ENCODE assay signal across 23 cellular contexts in the genomic region with DNA sequence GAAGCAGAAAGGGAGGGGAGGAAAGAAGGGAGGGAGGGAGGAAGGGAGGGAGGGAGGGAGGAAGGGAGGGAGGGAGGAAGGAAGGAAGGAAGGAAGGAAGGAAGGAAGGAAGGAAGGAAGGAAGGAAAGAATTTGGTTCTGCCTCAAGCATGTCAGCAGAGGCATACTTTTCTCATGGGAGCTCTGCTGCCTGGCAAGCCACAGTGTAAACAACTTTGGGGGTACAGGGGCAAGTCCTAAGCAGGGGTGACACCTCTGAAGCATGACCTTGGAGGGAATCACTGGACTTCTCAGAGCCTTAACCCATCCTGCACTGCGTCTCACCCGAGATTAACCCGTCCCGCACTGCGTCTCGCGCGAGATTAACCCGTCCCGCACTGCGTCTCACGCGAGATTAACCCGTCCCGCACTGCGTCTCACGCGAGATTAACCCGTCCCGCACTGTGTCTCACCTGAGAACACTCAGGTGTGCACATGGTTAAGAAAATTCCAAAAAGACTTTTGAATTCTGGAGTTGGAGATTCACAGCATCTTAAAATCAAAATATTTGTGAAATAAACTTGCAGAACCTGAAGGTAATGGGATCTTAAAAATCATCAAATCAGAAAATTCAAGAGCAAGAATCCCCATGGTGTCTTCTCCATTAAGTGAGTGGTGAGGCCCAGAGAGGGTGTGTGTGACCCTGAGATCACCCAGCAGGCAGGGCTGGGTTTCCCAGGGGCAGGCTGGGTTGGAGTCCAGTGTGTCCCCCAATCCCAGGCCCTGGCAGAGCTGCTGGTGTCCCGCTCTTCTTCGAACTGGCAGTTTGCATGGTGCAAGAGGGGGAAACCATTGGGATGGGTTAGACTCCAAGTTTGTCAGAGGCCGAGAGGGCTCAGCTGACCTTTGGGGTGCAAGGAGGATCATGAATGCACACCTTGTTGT.
DNase-seq lines count a peak whose midpoint lies in the region; ATAC-seq, FAIRE-seq and TF ChIP-seq lines count a peak whose summit lies in the region.
"Had no signal": no experiment of that assay in that cellular context is flagged by ENCODE, and none has a peak within 500 bp of the region (broad histone marks: within the 10 kb centered on the region; RNA-seq: fewer than 3 reads in every experiment).

No MANE protein-coding gene starts in this region.

- FAIRE-seq in HepG2 (lab: Jason Lieb, UNC) = no peak
- FAIRE-seq in H1 (lab: Jason Lieb, UNC) = peak; percentile 32
- FAIRE-seq: G401.6, RCC 7860 had no signal

- no peak overlapping the region for H3K4me2 ChIP-seq in HepG2 (ENCODE audit: low read depth, low read length)
- H3K4me2 ChIP-seq in H1 (ENCODE audit: insufficient read depth in 1 of 2, low read depth in 2 of 2, low read length in 2 of 2) = no peak overlapping the region

- H3K27me3 ChIP-seq in HepG2 (ENCODE audit: control insufficient read depth in 1 of 2, insufficient read depth in 2 of 2, low read length in 2 of 2) (no peaks in the 10 kb centered on the region), right lobe of liver (peaks cover 0 to 9% of the 10 kb centered on the region in 2 donors), H1 (replicated peaks in 1 of 4; ENCODE audit: control insufficient read depth in 3 of 4, extremely low read depth in 1 of 4, insufficient read depth in 3 of 4, low read length in 3 of 4) (no peaks in the 10 kb centered on the region; a peak in 4 of 7 replicates)
- H3K27me3 ChIP-seq in CD8-positive, alpha-beta T cell (ENCODE audit: insufficient read depth, low read length) = no peaks in the 10 kb centered on the region

- no peak for TF ChIP-seq POLR2A in HepG2 (IDR thresholded peaks at IDR 0.05; ENCODE audit: insufficient read depth in 1 of 2, low read depth in 2 of 2, low read length in 2 of 2)
- TF ChIP-seq POLR2A in right lobe of liver (IDR thresholded peaks at IDR 0.05) = no peak
- TF ChIP-seq POLR2A in H1 (IDR thresholded peaks at IDR 0.05; ENCODE audit: control extremely low read depth in 1 of 2, low read depth in 2 of 2, low read length in 2 of 2) = no peak

- 69% methylated on average over 21 of the region's 23 CpGs for WGBS in HepG2 (ENCODE audit: low lambda C conversion rate)
- 80% methylated on average over 19 of the region's 23 CpGs for WGBS in right lobe of liver (ENCODE audit: insufficient coverage, low coverage, low lambda C conversion rate, missing lambda C conversion rate)
- WGBS in H1 (ENCODE audit: extremely low coverage in 1 of 2, insufficient coverage in 1 of 2, insufficient read length in 1 of 2, insufficient replicate concordance in 2 of 2, low coverage in 1 of 2, low lambda C conversion rate in 2 of 2, missing lambda C conversion rate in 1 of 2), 2 experiments = 91% methylated on average over 23 of the region's 23 CpGs; no CpG with 5 or more reads in 1 of the 2 experiments

- peak overlapping the region; percentile 61; the same call in 1 of the 2 replicates for H2AK5ac ChIP-seq in H1 (ENCODE audit: low read depth, low read length)

- no peak overlapping the region for H2BK15ac ChIP-seq in H1 (ENCODE audit: low read length)

- H3K27ac Mint-ChIP-seq in CD8-positive, alpha-beta T cell = no peak overlapping the region
- H3K27ac Mint-ChIP-seq: CD4-positive, alpha-beta T cell; IgD-negative memory B cell had no signal

- no peak overlapping the region for H2BK20ac ChIP-seq in H1 (ENCODE audit: low read length)

- H3K27ac ChIP-seq in HepG2 (ENCODE audit: extremely low read length, insufficient read depth, low read length) (no peak overlapping the region), right lobe of liver (no peak overlapping the region), H1 (ENCODE audit: low read depth, low read length) (no peak overlapping the region)
- no peak overlapping the region for H3K27ac ChIP-seq in CD8-positive, alpha-beta T cell (ENCODE audit: low read depth, low read length)
- H3K27ac ChIP-seq: 22Rv1 had no signal

- in situ Hi-C loops in HepG2 (cut with HindIII; ENCODE audit: extremely low pct_ligation_motif_present, low pct_unique_long_range_greater_than_20kb) = no loop called here

- no peak overlapping the region for H2BK12ac ChIP-seq in H1 (ENCODE audit: low read depth, low read length)

- peak overlapping the region; percentile 34 for H4K91ac ChIP-seq in H1 (replicated peaks; ENCODE audit: insufficient read length, low read length)

- H3K4me1 ChIP-seq in HepG2 (ENCODE audit: insufficient read depth, low read length) = no peaks in the 10 kb centered on the region
- H3K4me1 ChIP-seq in right lobe of liver = no peaks in the 10 kb centered on the region
- peaks cover 0 to 4% (median 2%) of the 10 kb centered on the region in 4 experiments; a peak in 4 of 7 replicates for H3K4me1 ChIP-seq in H1 (replicated peaks in 1 of 4; ENCODE audit: control insufficient read depth in 3 of 4, insufficient read depth in 4 of 4, low read length in 3 of 4)
- H3K4me1 ChIP-seq in CD8-positive, alpha-beta T cell (ENCODE audit: insufficient read depth, low read length) = no peaks in the 10 kb centered on the region

- H3K23ac ChIP-seq in H1 (ENCODE audit: insufficient read length) = no peak overlapping the region

- no peak overlapping the region for H3K18ac ChIP-seq in H1 (ENCODE audit: extremely low read depth, low read length)

- CTCF ChIA-PET in HepG2 (lab: Yijun Ruan, JAX; ENCODE audit: low intra/inter-chr PET ratio, low total read pairs) (no interaction called here), H1 (lab: Charles Lee; ENCODE audit: partially characterized antibody) (interaction anchor here (0.6 kb wide), 1 partner anchor 17 kb away, joined by 3 read pairs; no protein-coding TSS in a partner anchor)
- CTCF ChIA-PET in CD8-positive, alpha-beta T cell (lab: Charles Lee) = no interaction called here

- no peaks in the 10 kb centered on the region for H3K4me1 Mint-ChIP-seq in CD8-positive, alpha-beta T cell (ENCODE audit: low read depth)

- DNase-seq in HepG2 (ENCODE audit: low spot score) (no peak), right lobe of liver (no peak), H1 (ENCODE audit: low read depth in 1 of 2, low spot score in 2 of 2) (no peak), posterior vena cava (ENCODE audit: low spot score) (peak; percentile 43), NCI-H510A treated with DMSO at 0.1 percent for 48 hours (lab: John Stamatoyannopoulos, UW) (no peak)
- DNase-seq in stimulated activated CD4-positive, alpha-beta T cell treated with anti-CD3 and anti-CD28 coated beads, Interleukin-4, amount 100 ng/mL, for 1 hour = no peak
- no peak for DNase-seq in CD8-positive, alpha-beta T cell
- DNase-seq: ACHN; CD4-positive, alpha-beta T cell; COR-L47; DMS53; NCI-H1092 treated with DMSO at 0.1 percent for 48 hours; NCI-H1436 treated with DMSO at 0.1 percent for 48 hours; NCI-H187 treated with DMSO at 0.1 percent for 48 hours; NCI-H2171 treated with DMSO at 0.1 percent for 48 hours; NCI-H345; NCI-H524; NCI-H774 had no signal

- H3K79me2 ChIP-seq in HepG2 (ENCODE audit: insufficient read depth, low read length) (no peaks in the 10 kb centered on the region), H1 (ENCODE audit: control insufficient read depth in 1 of 2, insufficient read depth in 2 of 2, low read length in 2 of 2) (no peaks in the 10 kb centered on the region)

- H2AFZ ChIP-seq in HepG2 (ENCODE audit: low read length) (no peak overlapping the region), H1 (ENCODE audit: low read length) (no peak overlapping the region)

- H3K79me1 ChIP-seq in H1 (ENCODE audit: low read depth, low read length) = no peaks in the 10 kb centered on the region

- no peak overlapping the region for H3K4me3 Mint-ChIP-seq in CD8-positive, alpha-beta T cell
- H3K4me3 Mint-ChIP-seq: CD4-positive, alpha-beta T cell; IgD-negative memory B cell had no signal

- intact Hi-C loops in HepG2 (cut with micrococcal nuclease; ENCODE audit: unreplicated experiment) (no loop called here), right lobe of liver (cut with DNase I) (no loop called here), posterior vena cava (cut with DNase I) (no loop called here)
- intact Hi-C loops in CD8-positive, alpha-beta T cell (cut with DNase I, micrococcal nuclease) = no loop called here

- TF ChIP-seq RAD21 in HepG2 (CRISPR knock-in tag; IDR thresholded peaks at IDR 0.05) (no peak), H1 (IDR thresholded peaks at IDR 0.05 in 1 of 2, conservative IDR thresholded peaks at IDR 0.05 in 1 of 2; ENCODE audit: low read depth in 2 of 2, low read length in 2 of 2) (no peak)

- TF ChIP-seq EP300 in HepG2 (IDR thresholded peaks at IDR 0.05; ENCODE audit: low read depth in 2 of 2, low read length in 2 of 2) (no peak), HepG2 (CRISPR knock-in tag; IDR thresholded peaks at IDR 0.05; ENCODE audit: borderline replicate concordance) (no peak), H1 (IDR thresholded peaks at IDR 0.05; ENCODE audit: borderline replicate concordance in 1 of 2, low read depth in 2 of 2, low read length in 2 of 2) (no peak)

- H3K9ac ChIP-seq in HepG2 (ENCODE audit: insufficient read depth, low read depth, low read length) (no peak overlapping the region), H1 (replicated peaks in 1 of 4; ENCODE audit: extremely low read depth in 1 of 4, low read depth in 3 of 4, low read length in 3 of 4) (no peak overlapping the region)

- no peak overlapping the region for H3K14ac ChIP-seq in H1 (ENCODE audit: insufficient read length)

- H3K36me3 ChIP-seq in HepG2 (replicated peaks in 1 of 2; ENCODE audit: control insufficient read depth in 1 of 2, insufficient read depth in 2 of 2, low read length in 2 of 2) (no peaks in the 10 kb centered on the region), right lobe of liver (no peaks in the 10 kb centered on the region), H1 (ENCODE audit: control insufficient read depth in 2 of 4, insufficient read depth in 4 of 4, low read length in 3 of 4) (no peaks in the 10 kb centered on the region)
- no peaks in the 10 kb centered on the region for H3K36me3 ChIP-seq in CD8-positive, alpha-beta T cell (ENCODE audit: insufficient read depth, low read length)

- H4K20me1 ChIP-seq in HepG2 (ENCODE audit: insufficient read depth, low read length) (no peaks in the 10 kb centered on the region), H1 (replicated peaks in 1 of 2; ENCODE audit: control insufficient read depth in 1 of 2, insufficient read depth in 2 of 2, low read length in 2 of 2) (no peaks in the 10 kb centered on the region)

- H3K27me3 Mint-ChIP-seq in CD8-positive, alpha-beta T cell (ENCODE audit: low read depth) = peaks cover 27% of the 10 kb centered on the region

- H3K36me3 Mint-ChIP-seq in CD8-positive, alpha-beta T cell = no peaks in the 10 kb centered on the region
- H3K36me3 Mint-ChIP-seq: IgD-negative memory B cell had no signal

- no TSS peak for BruUV-seq in HepG2 (replicated peaks; lab: Mats Ljungman, UMichigan)

- H3K9me3 ChIP-seq in HepG2 (ENCODE audit: low read length) (no peaks in the 10 kb centered on the region), right lobe of liver (no peaks in the 10 kb centered on the region), H1 (ENCODE audit: insufficient read depth in 2 of 2, low read depth in 1 of 2, low read length in 1 of 2) (no peaks in the 10 kb centered on the region)
- no peaks in the 10 kb centered on the region for H3K9me3 ChIP-seq in CD8-positive, alpha-beta T cell (ENCODE audit: low read length)

- POLR2A ChIA-PET in HepG2 (lab: Yijun Ruan, JAX) = no interaction called here
- POLR2A ChIA-PET in H1 (lab: Charles Lee; ENCODE audit: partially characterized antibody) = no interaction called here
- POLR2A ChIA-PET in CD8-positive, alpha-beta T cell (lab: Charles Lee) = no interaction called here

- ATAC-seq in HepG2 (no peak), right lobe of liver (no peak)
- ATAC-seq in CD8-positive, alpha-beta T cell = no peak
- ATAC-seq: HCT116 had no signal

- H3K4ac ChIP-seq in H1 (replicated peaks; ENCODE audit: insufficient read length, low read depth, low read length) = no peak overlapping the region

- H4K5ac ChIP-seq in H1 (ENCODE audit: insufficient read length, low read depth, low read length) = no peak overlapping the region

- H3K56ac ChIP-seq in H1 (replicated peaks; ENCODE audit: insufficient read length, low read depth, low read length) = no peak overlapping the region

- H3K23me2 ChIP-seq in H1 (ENCODE audit: low read depth, low read length) = no peaks in the 10 kb centered on the region; the same call in 1 of the 2 replicates

- H3K4me3 ChIP-seq in HepG2 (replicated peaks in 1 of 3; ENCODE audit: insufficient read depth in 1 of 3, low read depth in 2 of 3, low read length in 3 of 3) = no peak overlapping the region
- H3K4me3 ChIP-seq in right lobe of liver = no peak overlapping the region
- H3K4me3 ChIP-seq in H1 (ENCODE audit: extremely low read depth in 1 of 4, insufficient read depth in 2 of 4, low read depth in 3 of 4, low read length in 4 of 4) = no peak overlapping the region
- no peak overlapping the region for H3K4me3 ChIP-seq in CD8-positive, alpha-beta T cell (ENCODE audit: low read depth, low read length)

- no peak overlapping the region for H2BK120ac ChIP-seq in H1 (replicated peaks; ENCODE audit: low read depth, low read length)

- TF ChIP-seq CTCF in HepG2 (CRISPR knock-in tag; IDR thresholded peaks at IDR 0.05) = no peak
- no peak for TF ChIP-seq CTCF in right lobe of liver (IDR thresholded peaks at IDR 0.05)
- TF ChIP-seq CTCF in H1 (IDR thresholded peaks at IDR 0.05; ENCODE audit: control extremely low read depth in 1 of 3, insufficient read depth in 1 of 3, low read depth in 1 of 3, low read length in 3 of 3) = no peak
- no peak for TF ChIP-seq CTCF in CD8-positive, alpha-beta T cell (IDR thresholded peaks at IDR 0.05)

- no peak overlapping the region for H4K8ac ChIP-seq in H1 (ENCODE audit: extremely low read depth, insufficient read depth, low read length)

- H2BK5ac ChIP-seq in H1 (ENCODE audit: low read depth, low read length) = no peak overlapping the region

- no peaks in the 10 kb centered on the region for H3K9me3 Mint-ChIP-seq in CD8-positive, alpha-beta T cell
- H3K9me3 Mint-ChIP-seq: CD4-positive, alpha-beta T cell had no signal
